16 cellular contexts compared by ENCODE assay signal in genomic region chr16:86134802-86135461, GRCh38.
DNase-seq lines count a peak whose midpoint lies in the region; ATAC-seq and TF ChIP-seq lines count a peak whose summit lies in the region.
"Had no signal": no experiment of that assay in that cellular context is flagged by ENCODE, and none has a peak within 500 bp of the region (broad histone marks: within the 10 kb centered on the region; RNA-seq: fewer than 3 reads in every experiment).

No MANE protein-coding gene starts in this region.

- H3K4me2 ChIP-seq in BLaER1 treated with 17β-estradiol and CSF1 and Interleukin-3, amounts not matched to agents 10 nM and 100 nM: peak overlapping the region in 6 of 11 experiments; percentile 26 to 71 (median 54); a peak in 11 of 22 replicates
- H3K4me2 ChIP-seq: SK-N-SH had no signal

- H3K27ac ChIP-seq in BLaER1 treated with 17β-estradiol and CSF1 and Interleukin-3, amounts not matched to agents 10 nM and 100 nM: no peak overlapping the region
- H3K27ac ChIP-seq: HL-60 had no signal

- 0 out of 22 replicates have a peak, but pooled peaks cover 0 to 4% (median 0%) of the 10 kb centered on the region in 11 experiments for H3K9me3 ChIP-seq in BLaER1 treated with 17β-estradiol and CSF1 and Interleukin-3, amounts not matched to agents 10 nM and 100 nM (replicated peaks in 1 of 11)
- H3K9me3 ChIP-seq: SK-N-SH had no signal

- peaks cover 0 to 23% (median 9%) of the 10 kb centered on the region in 10 experiments; a peak in 11 of 20 replicates for H3K4me1 ChIP-seq in BLaER1 treated with 17β-estradiol and CSF1 and Interleukin-3, amounts not matched to agents 10 nM and 100 nM

- H3K9ac ChIP-seq in BLaER1 treated with 17β-estradiol and CSF1 and Interleukin-3, amounts not matched to agents 10 nM and 100 nM: no peak overlapping the region
- H3K9ac ChIP-seq: SK-N-SH had no signal

- ATAC-seq in HG02870 (IDR thresholded peaks at IDR 0.05; ENCODE audit: unreplicated experiment) (no peak), GM21381 (IDR thresholded peaks at IDR 0.05; ENCODE audit: unreplicated experiment) (no peak)
- ATAC-seq: Panc1 had no signal

- H3K27me3 ChIP-seq in BLaER1 treated with 17β-estradiol and CSF1 and Interleukin-3, amounts not matched to agents 10 nM and 100 nM: no peaks in the 10 kb centered on the region

- no peak for TF ChIP-seq CTCF in choroid plexus epithelial cell (conservative IDR thresholded peaks at IDR 0.05; ENCODE audit: low read depth, low read length)

- no peak overlapping the region for H3K4me3 ChIP-seq in BLaER1 treated with 17β-estradiol and CSF1 and Interleukin-3, amounts not matched to agents 10 nM and 100 nM
- H3K4me3 ChIP-seq in choroid plexus epithelial cell (ENCODE audit: low read depth, low read length): no peak overlapping the region

- H3K36me3 ChIP-seq in BLaER1 treated with 17β-estradiol and CSF1 and Interleukin-3, amounts not matched to agents 10 nM and 100 nM: no peaks in the 10 kb centered on the region

- no peaks in the 10 kb centered on the region for H4K20me1 ChIP-seq in BLaER1 treated with 17β-estradiol and CSF1 and Interleukin-3, amounts not matched to agents 10 nM and 100 nM

- peak; percentile 65 for DNase-seq in MV-4-11 (lab: John Stamatoyannopoulos, UW)
- peak; percentile 30 for DNase-seq in choroid plexus epithelial cell (ENCODE audit: low read depth)
- DNase-seq in mucosa of gallbladder (ENCODE audit: low spot score): peak; percentile 34
- DNase-seq in NCI-H774 (lab: John Stamatoyannopoulos, UW): no peak
- no peak for DNase-seq in NCI-H1694 (lab: John Stamatoyannopoulos, UW)
- DNase-seq: C1 segment of cervical spinal cord, NCI-H1048, NCI-H1436 treated with DMSO at 0.1 percent for 48 hours, NCI-H2081, NCI-H524, SK-N-SH had no signal

Comparison
In these comparisons a context has a peak if more than half of its experiments do, and no peak if none do; other contexts are left out.
1. DNase-seq: peak in MV-4-11 (single experiment), choroid plexus epithelial cell (single experiment) and mucosa of gallbladder (single experiment); none in NCI-H774 (single experiment) and NCI-H1694 (single experiment).